Comparison of ENCODE assay signal across 1 cellular context in the genomic region with DNA sequence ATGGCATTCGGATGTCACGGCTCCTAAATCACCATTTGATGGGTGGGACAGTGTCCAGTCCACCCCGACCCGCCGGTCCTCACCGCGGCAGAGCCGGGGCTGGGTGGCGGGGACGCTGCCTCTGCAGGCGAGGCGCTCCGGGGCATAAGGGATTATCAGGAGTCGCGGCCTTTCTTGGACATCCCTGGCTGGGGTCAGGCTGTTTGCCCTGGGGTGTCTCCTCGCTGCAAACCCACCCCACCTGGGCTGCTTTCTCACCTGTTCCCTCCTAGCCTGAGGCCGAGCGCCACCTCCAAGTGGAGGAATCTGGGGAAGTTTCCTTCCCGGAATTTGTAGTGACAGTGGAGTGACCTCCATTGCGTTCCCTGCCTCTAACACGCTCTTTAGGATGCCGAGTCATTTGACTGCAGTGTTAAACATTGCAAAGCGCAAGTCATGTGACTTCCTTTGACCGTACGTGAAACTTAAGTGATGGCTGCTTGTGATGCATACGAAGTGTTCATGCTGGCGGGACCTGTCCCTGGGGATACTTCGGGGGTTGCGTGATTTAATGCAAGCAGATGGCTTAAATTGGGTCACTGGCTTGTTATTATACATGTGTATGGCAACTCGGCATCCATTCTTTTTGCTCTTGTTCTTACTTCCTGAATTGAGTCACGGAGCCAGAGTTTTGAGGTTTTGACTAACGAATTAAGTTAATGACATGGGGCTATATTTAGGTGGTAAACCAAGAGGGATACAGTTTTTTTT.
TF ChIP-seq lines count a peak whose summit lies in the region.

No MANE protein-coding gene starts in this region.

TF ChIP-seq in HepG2, 621 proteins besides CTCF, POLR2A, EP300 and RAD21 (continued from another document and continues in another):
- TF ChIP-seq, protein P1, sequence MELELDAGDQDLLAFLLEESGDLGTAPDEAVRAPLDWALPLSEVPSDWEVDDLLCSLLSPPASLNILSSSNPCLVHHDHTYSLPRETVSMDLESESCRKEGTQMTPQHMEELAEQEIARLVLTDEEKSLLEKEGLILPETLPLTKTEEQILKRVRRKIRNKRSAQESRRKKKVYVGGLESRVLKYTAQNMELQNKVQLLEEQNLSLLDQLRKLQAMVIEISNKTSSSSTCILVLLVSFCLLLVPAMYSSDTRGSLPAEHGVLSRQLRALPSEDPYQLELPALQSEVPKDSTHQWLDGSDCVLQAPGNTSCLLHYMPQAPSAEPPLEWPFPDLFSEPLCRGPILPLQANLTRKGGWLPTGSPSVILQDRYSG (CRISPR knock-in tag; IDR thresholded peaks at IDR 0.05) = no peak
- peak in 1 of 2 experiments; percentile 51; a peak in 2 of 4 replicates for TF ChIP-seq KLF16 (CRISPR knock-in tag; IDR thresholded peaks at IDR 0.05)
- TF ChIP-seq, protein P2, sequence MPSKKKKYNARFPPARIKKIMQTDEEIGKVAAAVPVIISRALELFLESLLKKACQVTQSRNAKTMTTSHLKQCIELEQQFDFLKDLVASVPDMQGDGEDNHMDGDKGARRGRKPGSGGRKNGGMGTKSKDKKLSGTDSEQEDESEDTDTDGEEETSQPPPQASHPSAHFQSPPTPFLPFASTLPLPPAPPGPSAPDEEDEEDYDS (CRISPR knock-in tag; IDR thresholded peaks at IDR 0.05) = peak; percentile 93
- peak; percentile 61 for TF ChIP-seq ELF3 (CRISPR knock-in tag; IDR thresholded peaks at IDR 0.05)
- TF ChIP-seq, protein P3, sequence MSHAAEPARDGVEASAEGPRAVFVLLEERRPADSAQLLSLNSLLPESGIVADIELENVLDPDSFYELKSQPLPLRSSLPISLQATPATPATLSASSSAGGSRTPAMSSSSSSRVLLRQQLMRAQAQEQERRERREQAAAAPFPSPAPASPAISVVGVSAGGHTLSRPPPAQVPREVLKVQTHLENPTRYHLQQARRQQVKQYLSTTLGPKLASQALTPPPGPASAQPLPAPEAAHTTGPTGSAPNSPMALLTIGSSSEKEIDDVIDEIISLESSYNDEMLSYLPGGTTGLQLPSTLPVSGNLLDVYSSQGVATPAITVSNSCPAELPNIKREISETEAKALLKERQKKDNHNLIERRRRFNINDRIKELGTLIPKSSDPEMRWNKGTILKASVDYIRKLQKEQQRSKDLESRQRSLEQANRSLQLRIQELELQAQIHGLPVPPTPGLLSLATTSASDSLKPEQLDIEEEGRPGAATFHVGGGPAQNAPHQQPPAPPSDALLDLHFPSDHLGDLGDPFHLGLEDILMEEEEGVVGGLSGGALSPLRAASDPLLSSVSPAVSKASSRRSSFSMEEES (CRISPR knock-in tag; IDR thresholded peaks at IDR 0.05) = peak; percentile 95
- no peak for TF ChIP-seq MBNL3 (CRISPR knock-in tag; conservative IDR thresholded peaks at IDR 0.05)
- TF ChIP-seq HDAC1 (CRISPR knock-in tag; IDR thresholded peaks at IDR 0.05) = 0 out of 2 replicates have a peak, but pooled peaks have one; percentile 32
- TF ChIP-seq ZSCAN22 (CRISPR knock-in tag; IDR thresholded peaks at IDR 0.05) = no peak
- TF ChIP-seq NFE2L2 (IDR thresholded peaks at IDR 0.05; ENCODE audit: low read length) = peak; percentile 34; the same call in 1 of the 2 replicates
- TF ChIP-seq MAFG (CRISPR knock-in tag; IDR thresholded peaks at IDR 0.05) = peak; percentile 8; the same call in 1 of the 2 replicates
- 0 out of 2 replicates have a peak, but pooled peaks have one; percentile 27 for TF ChIP-seq ZNF337 (CRISPR knock-in tag; IDR thresholded peaks at IDR 0.05; ENCODE audit: borderline replicate concordance, low read depth)
- TF ChIP-seq FOSL2 (CRISPR knock-in tag; IDR thresholded peaks at IDR 0.05) = peak; percentile 71
- TF ChIP-seq ZNF75D (CRISPR knock-in tag; IDR thresholded peaks at IDR 0.05; ENCODE audit: borderline replicate concordance) = no peak
- TF ChIP-seq RFX1 (IDR thresholded peaks at IDR 0.05) = no peak
- TF ChIP-seq AKAP8 (CRISPR knock-in tag; IDR thresholded peaks at IDR 0.05) = no peak
- peak; percentile 33; the same call in 1 of the 2 replicates for TF ChIP-seq ZBTB38 (CRISPR knock-in tag; IDR thresholded peaks at IDR 0.05)
- no peak for TF ChIP-seq ZNF354B (CRISPR knock-in tag; IDR thresholded peaks at IDR 0.05)
- peak; percentile 37; the same call in 1 of the 2 replicates for TF ChIP-seq KDM2A (CRISPR knock-in tag; IDR thresholded peaks at IDR 0.05; ENCODE audit: borderline replicate concordance, low read depth)
- peak; percentile 56 for TF ChIP-seq FOXA3 (CRISPR knock-in tag; IDR thresholded peaks at IDR 0.05)
- no peak for TF ChIP-seq NCOR1 (IDR thresholded peaks at IDR 0.05; ENCODE audit: borderline replicate concordance, low read length)
- peak; percentile 86 for TF ChIP-seq ZNF772 (CRISPR knock-in tag; IDR thresholded peaks at IDR 0.05)
- TF ChIP-seq RBFOX2 (IDR thresholded peaks at IDR 0.05; ENCODE audit: low read depth, low read length) = peak; percentile 50
- TF ChIP-seq, protein P4, sequence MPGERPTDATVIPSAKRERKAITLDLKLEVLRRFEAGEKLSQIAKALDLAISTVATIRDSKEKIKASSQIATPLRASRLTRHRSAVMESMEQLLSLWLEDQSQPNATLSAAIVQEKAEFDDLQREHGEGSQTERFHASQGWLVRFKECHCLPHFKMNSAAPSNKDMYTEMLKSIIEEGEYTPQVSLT (CRISPR knock-in tag; IDR thresholded peaks at IDR 0.05; ENCODE audit: borderline replicate concordance, low read depth) = no peak
- peak; percentile 77 for TF ChIP-seq TBX2 (CRISPR knock-in tag; IDR thresholded peaks at IDR 0.05; ENCODE audit: borderline replicate concordance)
- no peak for TF ChIP-seq SKI (IDR thresholded peaks at IDR 0.05; ENCODE audit: partially characterized antibody)
- 0 out of 2 replicates have a peak, but pooled peaks have one; percentile 34 for TF ChIP-seq ZNF563 (CRISPR knock-in tag; IDR thresholded peaks at IDR 0.05)
- TF ChIP-seq, protein P5, sequence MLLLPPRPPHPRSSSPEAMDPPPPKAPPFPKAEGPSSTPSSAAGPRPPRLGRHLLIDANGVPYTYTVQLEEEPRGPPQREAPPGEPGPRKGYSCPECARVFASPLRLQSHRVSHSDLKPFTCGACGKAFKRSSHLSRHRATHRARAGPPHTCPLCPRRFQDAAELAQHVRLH (CRISPR knock-in tag; IDR thresholded peaks at IDR 0.05; ENCODE audit: borderline replicate concordance, low read depth) = no peak
- TF ChIP-seq, protein P6, sequence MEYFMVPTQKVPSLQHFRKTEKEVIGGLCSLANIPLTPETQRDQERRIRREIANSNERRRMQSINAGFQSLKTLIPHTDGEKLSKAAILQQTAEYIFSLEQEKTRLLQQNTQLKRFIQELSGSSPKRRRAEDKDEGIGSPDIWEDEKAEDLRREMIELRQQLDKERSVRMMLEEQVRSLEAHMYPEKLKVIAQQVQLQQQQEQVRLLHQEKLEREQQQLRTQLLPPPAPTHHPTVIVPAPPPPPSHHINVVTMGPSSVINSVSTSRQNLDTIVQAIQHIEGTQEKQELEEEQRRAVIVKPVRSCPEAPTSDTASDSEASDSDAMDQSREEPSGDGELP (IDR thresholded peaks at IDR 0.05; ENCODE audit: borderline replicate concordance, low read depth) = peak; percentile 33; the same call in 1 of the 2 replicates
- TF ChIP-seq DNMT1 (CRISPR knock-in tag; IDR thresholded peaks at IDR 0.05) = no peak
- TF ChIP-seq, protein P7, sequence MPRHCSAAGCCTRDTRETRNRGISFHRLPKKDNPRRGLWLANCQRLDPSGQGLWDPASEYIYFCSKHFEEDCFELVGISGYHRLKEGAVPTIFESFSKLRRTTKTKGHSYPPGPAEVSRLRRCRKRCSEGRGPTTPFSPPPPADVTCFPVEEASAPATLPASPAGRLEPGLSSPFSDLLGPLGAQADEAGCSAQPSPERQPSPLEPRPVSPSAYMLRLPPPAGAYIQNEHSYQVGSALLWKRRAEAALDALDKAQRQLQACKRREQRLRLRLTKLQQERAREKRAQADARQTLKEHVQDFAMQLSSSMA (CRISPR knock-in tag; IDR thresholded peaks at IDR 0.05) = no peak
- TF ChIP-seq, protein P8, sequence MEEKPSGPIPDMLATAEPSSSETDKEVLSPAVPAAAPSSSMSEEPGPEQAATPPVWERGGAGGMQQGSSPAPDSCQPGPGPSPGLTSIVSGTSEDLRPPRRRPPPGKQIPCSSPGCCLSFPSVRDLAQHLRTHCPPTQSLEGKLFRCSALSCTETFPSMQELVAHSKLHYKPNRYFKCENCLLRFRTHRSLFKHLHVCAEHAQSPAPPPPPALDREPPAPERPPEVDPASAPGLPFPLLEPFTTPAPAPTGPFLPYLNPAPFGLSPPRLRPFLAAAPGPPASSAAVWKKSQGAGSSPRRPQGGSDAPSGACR (CRISPR knock-in tag; IDR thresholded peaks at IDR 0.05) = no peak
- TF ChIP-seq, protein P9, sequence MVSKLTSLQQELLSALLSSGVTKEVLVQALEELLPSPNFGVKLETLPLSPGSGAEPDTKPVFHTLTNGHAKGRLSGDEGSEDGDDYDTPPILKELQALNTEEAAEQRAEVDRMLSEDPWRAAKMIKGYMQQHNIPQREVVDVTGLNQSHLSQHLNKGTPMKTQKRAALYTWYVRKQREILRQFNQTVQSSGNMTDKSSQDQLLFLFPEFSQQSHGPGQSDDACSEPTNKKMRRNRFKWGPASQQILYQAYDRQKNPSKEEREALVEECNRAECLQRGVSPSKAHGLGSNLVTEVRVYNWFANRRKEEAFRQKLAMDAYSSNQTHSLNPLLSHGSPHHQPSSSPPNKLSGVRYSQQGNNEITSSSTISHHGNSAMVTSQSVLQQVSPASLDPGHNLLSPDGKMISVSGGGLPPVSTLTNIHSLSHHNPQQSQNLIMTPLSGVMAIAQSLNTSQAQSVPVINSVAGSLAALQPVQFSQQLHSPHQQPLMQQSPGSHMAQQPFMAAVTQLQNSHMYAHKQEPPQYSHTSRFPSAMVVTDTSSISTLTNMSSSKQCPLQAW (CRISPR knock-in tag; IDR thresholded peaks at IDR 0.05) = peak; percentile 59; the same call in 1 of the 2 replicates
- TF ChIP-seq RBM22 (optimal IDR thresholded peaks at IDR 0.05; ENCODE audit: low read length) = no peak
- no peak for TF ChIP-seq ZBTB42 (CRISPR knock-in tag; IDR thresholded peaks at IDR 0.05)
- TF ChIP-seq ZFP41 (CRISPR knock-in tag; IDR thresholded peaks at IDR 0.05; ENCODE audit: borderline replicate concordance) = no peak
- TF ChIP-seq NONO (IDR thresholded peaks at IDR 0.05) = no peak
- peak; percentile 16; the same call in 1 of the 2 replicates for TF ChIP-seq NONO (CRISPR knock-in tag; conservative IDR thresholded peaks at IDR 0.05)
- peak; percentile 82; the same call in 1 of the 2 replicates for TF ChIP-seq ZNF879 (CRISPR knock-in tag; IDR thresholded peaks at IDR 0.05)
- TF ChIP-seq, protein P10, sequence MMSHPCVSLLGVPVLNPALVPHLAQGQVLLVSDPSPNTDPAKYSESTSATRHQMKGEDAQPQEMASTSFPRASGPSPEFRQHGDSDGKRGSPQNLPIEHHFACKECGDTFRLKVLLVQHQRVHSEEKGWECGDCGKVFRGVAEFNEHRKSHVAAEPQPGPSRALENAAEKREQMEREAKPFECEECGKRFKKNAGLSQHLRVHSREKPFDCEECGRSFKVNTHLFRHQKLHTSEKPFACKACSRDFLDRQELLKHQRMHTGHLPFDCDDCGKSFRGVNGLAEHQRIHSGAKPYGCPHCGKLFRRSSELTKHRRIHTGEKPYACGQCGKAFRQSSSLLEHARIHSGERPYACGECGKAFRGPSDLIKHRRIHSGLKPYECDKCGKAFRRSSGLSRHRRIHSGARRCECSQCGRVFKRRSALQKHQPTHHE (CRISPR knock-in tag; IDR thresholded peaks at IDR 0.05; ENCODE audit: borderline replicate concordance) = no peak; the same call in 1 of the 2 replicates
- peak; percentile 61; the same call in 1 of the 2 replicates for TF ChIP-seq HOXA3 (CRISPR knock-in tag; IDR thresholded peaks at IDR 0.05)
- peak; percentile 84 for TF ChIP-seq GATAD1 (CRISPR knock-in tag; IDR thresholded peaks at IDR 0.05)
- TF ChIP-seq, protein P11, sequence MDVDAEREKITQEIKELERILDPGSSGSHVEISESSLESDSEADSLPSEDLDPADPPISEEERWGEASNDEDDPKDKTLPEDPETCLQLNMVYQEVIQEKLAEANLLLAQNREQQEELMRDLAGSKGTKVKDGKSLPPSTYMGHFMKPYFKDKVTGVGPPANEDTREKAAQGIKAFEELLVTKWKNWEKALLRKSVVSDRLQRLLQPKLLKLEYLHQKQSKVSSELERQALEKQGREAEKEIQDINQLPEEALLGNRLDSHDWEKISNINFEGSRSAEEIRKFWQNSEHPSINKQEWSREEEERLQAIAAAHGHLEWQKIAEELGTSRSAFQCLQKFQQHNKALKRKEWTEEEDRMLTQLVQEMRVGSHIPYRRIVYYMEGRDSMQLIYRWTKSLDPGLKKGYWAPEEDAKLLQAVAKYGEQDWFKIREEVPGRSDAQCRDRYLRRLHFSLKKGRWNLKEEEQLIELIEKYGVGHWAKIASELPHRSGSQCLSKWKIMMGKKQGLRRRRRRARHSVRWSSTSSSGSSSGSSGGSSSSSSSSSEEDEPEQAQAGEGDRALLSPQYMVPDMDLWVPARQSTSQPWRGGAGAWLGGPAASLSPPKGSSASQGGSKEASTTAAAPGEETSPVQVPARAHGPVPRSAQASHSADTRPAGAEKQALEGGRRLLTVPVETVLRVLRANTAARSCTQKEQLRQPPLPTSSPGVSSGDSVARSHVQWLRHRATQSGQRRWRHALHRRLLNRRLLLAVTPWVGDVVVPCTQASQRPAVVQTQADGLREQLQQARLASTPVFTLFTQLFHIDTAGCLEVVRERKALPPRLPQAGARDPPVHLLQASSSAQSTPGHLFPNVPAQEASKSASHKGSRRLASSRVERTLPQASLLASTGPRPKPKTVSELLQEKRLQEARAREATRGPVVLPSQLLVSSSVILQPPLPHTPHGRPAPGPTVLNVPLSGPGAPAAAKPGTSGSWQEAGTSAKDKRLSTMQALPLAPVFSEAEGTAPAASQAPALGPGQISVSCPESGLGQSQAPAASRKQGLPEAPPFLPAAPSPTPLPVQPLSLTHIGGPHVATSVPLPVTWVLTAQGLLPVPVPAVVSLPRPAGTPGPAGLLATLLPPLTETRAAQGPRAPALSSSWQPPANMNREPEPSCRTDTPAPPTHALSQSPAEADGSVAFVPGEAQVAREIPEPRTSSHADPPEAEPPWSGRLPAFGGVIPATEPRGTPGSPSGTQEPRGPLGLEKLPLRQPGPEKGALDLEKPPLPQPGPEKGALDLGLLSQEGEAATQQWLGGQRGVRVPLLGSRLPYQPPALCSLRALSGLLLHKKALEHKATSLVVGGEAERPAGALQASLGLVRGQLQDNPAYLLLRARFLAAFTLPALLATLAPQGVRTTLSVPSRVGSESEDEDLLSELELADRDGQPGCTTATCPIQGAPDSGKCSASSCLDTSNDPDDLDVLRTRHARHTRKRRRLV (CRISPR knock-in tag; IDR thresholded peaks at IDR 0.05) = 0 out of 2 replicates have a peak, but pooled peaks have one; percentile 25
- peak; percentile 61; the same call in 1 of the 2 replicates for TF ChIP-seq ZNF234 (CRISPR knock-in tag; conservative IDR thresholded peaks at IDR 0.05)
- TF ChIP-seq, protein P12, sequence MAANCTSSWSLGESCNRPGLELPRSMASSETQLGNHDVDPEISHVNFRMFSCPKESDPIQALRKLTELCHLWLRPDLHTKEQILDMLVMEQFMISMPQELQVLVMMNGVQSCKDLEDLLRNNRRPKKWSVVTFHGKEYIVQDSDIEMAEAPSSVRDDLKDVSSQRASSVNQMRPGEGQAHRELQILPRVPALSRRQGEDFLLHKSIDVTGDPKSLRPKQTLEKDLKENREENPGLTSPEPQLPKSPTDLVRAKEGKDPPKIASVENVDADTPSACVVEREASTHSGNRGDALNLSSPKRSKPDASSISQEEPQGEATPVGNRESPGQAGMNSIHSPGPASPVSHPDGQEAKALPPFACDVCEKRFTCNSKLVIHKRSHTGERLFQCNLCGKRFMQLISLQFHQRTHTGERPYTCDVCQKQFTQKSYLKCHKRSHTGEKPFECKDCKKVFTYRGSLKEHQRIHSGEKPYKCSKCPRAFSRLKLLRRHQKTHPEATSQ (CRISPR knock-in tag; IDR thresholded peaks at IDR 0.05; ENCODE audit: borderline replicate concordance) = 0 out of 2 replicates have a peak, but pooled peaks have one; percentile 54
